ENCODE assay signal across 8 cellular contexts in genomic region chr11:117315285-117316196, GRCh38. TPM values are rescaled to one million over a fixed set of nuclear protein-coding genes. Genes with fewer than 3 reads are reported as not detected.
A peak's percentile ranks its signal among the peaks of the same experiment; 100 is the strongest.
DNase-seq lines count a peak whose midpoint lies in the region; ATAC-seq, FAIRE-seq and TF ChIP-seq lines count a peak whose summit lies in the region.

No MANE protein-coding gene starts in this region.

- H3K36me3 Mint-ChIP-seq in endothelial cell (ENCODE audit: low read depth, unreplicated experiment), result no peaks in the 10 kb centered on the region
- H3K36me3 Mint-ChIP-seq in natural killer cell, result no peaks in the 10 kb centered on the region

- no peak for FAIRE-seq in GM12891 (lab: Jason Lieb, UNC)

- TF ChIP-seq CTCF in endothelial cell (IDR thresholded peaks at IDR 0.05; ENCODE audit: unreplicated experiment), result no peak
- TF ChIP-seq CTCF in natural killer cell (IDR thresholded peaks at IDR 0.05), result no peak

- ATAC-seq in natural killer cell (peak; percentile 67 to 87 (median 71)), HG03135 (IDR thresholded peaks at IDR 0.05; ENCODE audit: unreplicated experiment) (no peak)

- intact Hi-C loops in natural killer cell (cut with micrococcal nuclease), result no loop called here

- DNase-seq in GM12891 (ENCODE audit: insufficient read length, low spot score) (peak; percentile 37), T-helper 2 cell (peak in 3 of 5 experiments; percentile 1 to 27 (median 6)), endothelial cell (ENCODE audit: low spot score) (no peak), natural killer cell (no peak), NCI-H2081 (lab: John Stamatoyannopoulos, UW) (no peak), NCI-H128 (lab: John Stamatoyannopoulos, UW; ENCODE audit: unreplicated experiment) (no peak), GM19240 (ENCODE audit: insufficient read length, low spot score) (no peak)

- H3K9me3 Mint-ChIP-seq in endothelial cell (ENCODE audit: unreplicated experiment) (no peaks in the 10 kb centered on the region), natural killer cell (no peaks in the 10 kb centered on the region)

- H3K27ac Mint-ChIP-seq in endothelial cell (ENCODE audit: unreplicated experiment) (no peak overlapping the region), natural killer cell (no peak overlapping the region)

- peak overlapping the region; percentile 93 for H3K4me3 Mint-ChIP-seq in endothelial cell (ENCODE audit: unreplicated experiment)
- H3K4me3 Mint-ChIP-seq in natural killer cell, result peak overlapping the region; percentile 70

- H3K4me1 Mint-ChIP-seq in endothelial cell (ENCODE audit: unreplicated experiment), result peaks cover 11% of the 10 kb centered on the region
- H3K4me1 Mint-ChIP-seq in natural killer cell, result peaks cover 0 to 6% of the 10 kb centered on the region in 2 donors

- peaks cover 6% of the 10 kb centered on the region for H3K27me3 Mint-ChIP-seq in endothelial cell (ENCODE audit: unreplicated experiment)
- peaks cover 38 to 42% of the 10 kb centered on the region in 2 donors for H3K27me3 Mint-ChIP-seq in natural killer cell (ENCODE audit: low read depth in 2 of 2)

- TF ChIP-seq POLR2A in GM12891 (IDR thresholded peaks at IDR 0.05; ENCODE audit: low read depth, low read length), result no peak

TF ChIP-seq in GM12891, 5 proteins besides CTCF, POLR2A, EP300 and RAD21:
- TF ChIP-seq TAF1 (IDR thresholded peaks at IDR 0.05; ENCODE audit: low read depth, low read length) (no peak), POU2F2 (IDR thresholded peaks at IDR 0.05; ENCODE audit: low read depth, low read length) (no peak), SPI1 (IDR thresholded peaks at IDR 0.05; ENCODE audit: low read depth, low read length) (no peak), PAX5 (IDR thresholded peaks at IDR 0.05; ENCODE audit: insufficient read depth, low read length, severe bottlenecking) (no peak), POLR2AphosphoS5 (IDR thresholded peaks at IDR 0.05; ENCODE audit: low read depth, low read length) (no peak)
TF ChIP-seq in GM12891: peak in this region for 0.

RNA-seq across cellular contexts. Expression of gene BACE1, which starts 0.5 kb away (rescaled TPM):
- polyA plus RNA-seq in GM12891 (2012; ENCODE audit: low read depth, missing spikeins), result 0.91 TPM
- total RNA-seq in endothelial cell (ENCODE audit: unreplicated experiment) (28.4 TPM), natural killer cell (1 to 10 TPM in 1 of 3 donors, under 1 TPM in 2; 0.21 to 1.1 (median 0.79) TPM)

RNA-seq across cellular contexts. Expression of gene CEP164, which starts 12.1 kb away (rescaled TPM):
- 11.9 TPM for polyA plus RNA-seq in GM12891 (2012; ENCODE audit: low read depth, missing spikeins)
- total RNA-seq in endothelial cell (ENCODE audit: unreplicated experiment), result 28.6 TPM
- total RNA-seq in natural killer cell, result 10 to 100 TPM; 45.6 to 49.9 (median 49.8) TPM

RNA-seq across cellular contexts. Expression of gene BACE1-AS, which starts 24.4 kb away (rescaled TPM):
- 1.2 TPM for polyA plus RNA-seq in GM12891 (2012; ENCODE audit: low read depth, missing spikeins)
- total RNA-seq in endothelial cell (ENCODE audit: unreplicated experiment) (10.2 TPM), natural killer cell (1 to 10 TPM; 2.1 to 4.1 (median 2.4) TPM)

Comparison
In these comparisons a context has a peak if more than half of its experiments do, and no peak if none do; other contexts are left out.
1. DNase-seq: peak in GM12891 (single experiment) and T-helper 2 cell (3 of 5); none in endothelial cell (single experiment), natural killer cell (single experiment), NCI-H2081 (0 of 2), NCI-H128 (single experiment) and GM19240 (single experiment).
2. RNA of gene BACE1, which starts 0.5 kb away (total RNA-seq): 28.4 TPM in endothelial cell (single experiment); 0.21 to 1.1 TPM in natural killer cell; every median in the first group is over 10 times any median in the second.